ENCODE assay signal across 9 cellular contexts in the genomic region with DNA sequence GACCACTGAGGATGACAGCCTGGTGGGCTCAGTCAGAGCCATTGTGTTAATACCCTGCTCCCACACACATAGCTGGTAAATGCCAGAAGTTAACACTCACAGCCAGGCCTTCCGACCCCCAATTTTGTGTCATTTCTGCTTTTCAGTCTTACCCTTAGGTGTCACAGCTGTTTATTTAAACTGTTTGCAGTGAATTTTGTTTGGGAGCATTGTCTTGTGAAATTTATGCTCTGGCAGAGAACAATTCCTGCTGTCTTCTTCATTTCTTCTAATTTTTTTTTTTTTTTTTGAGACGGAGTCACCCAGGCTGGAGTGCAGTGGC. TPM values are rescaled to one million over a fixed set of nuclear protein-coding genes. Genes with fewer than 3 reads are reported as not detected.
DNase-seq lines count a peak whose midpoint lies in the region; ATAC-seq and TF ChIP-seq lines count a peak whose summit lies in the region.
"Had no signal": no experiment of that assay in that cellular context is flagged by ENCODE, and none has a peak within 500 bp of the region (broad histone marks: within the 10 kb centered on the region; RNA-seq: fewer than 3 reads in every experiment).

No MANE protein-coding gene starts in this region.

- TF ChIP-seq CTCF in MCF 10A (IDR thresholded peaks at IDR 0.05; ENCODE audit: unreplicated experiment) (no peak), breast epithelium (IDR thresholded peaks at IDR 0.05) (no peak), SU-DHL-6 (IDR thresholded peaks at IDR 0.05; ENCODE audit: insufficient read depth, low read length, poor library complexity, severe bottlenecking) (no peak), foreskin keratinocyte (conservative IDR thresholded peaks at IDR 0.05) (no peak), upper lobe of left lung (IDR thresholded peaks at IDR 0.05) (no peak), vagina (IDR thresholded peaks at IDR 0.05) (no peak)

- CTCF ChIA-PET in MCF 10A (lab: Yijun Ruan, JAX): interaction anchor here (0.6 to 4.1 kb wide), 9 partner anchors 10 to 172 kb away, joined by 3 to 29 read pairs (median 4); no protein-coding TSS in a partner anchor

- TF ChIP-seq POLR2A in breast epithelium (IDR thresholded peaks at IDR 0.05): no peak
- TF ChIP-seq POLR2A in upper lobe of left lung (IDR thresholded peaks at IDR 0.05): no peak
- no peak for TF ChIP-seq POLR2A in vagina (IDR thresholded peaks at IDR 0.05)

- H3F3A ChIP-seq in SU-DHL-6 (ENCODE audit: insufficient read depth): peaks cover 68% of the 10 kb centered on the region

- peaks cover 77% of the 10 kb centered on the region for H3K79me2 ChIP-seq in SU-DHL-6 (ENCODE audit: insufficient read depth, low read length)

- H3K4me2 ChIP-seq in SU-DHL-6 (ENCODE audit: low read depth, low read length, poor library complexity, severe bottlenecking): peak overlapping the region; percentile 65

- H3K4me1 Mint-ChIP-seq in MCF 10A (ENCODE audit: insufficient read depth, unreplicated experiment): peaks cover 56% of the 10 kb centered on the region

- H3K9me3 Mint-ChIP-seq in MCF 10A (ENCODE audit: unreplicated experiment): no peaks in the 10 kb centered on the region

- peak overlapping the region; percentile 39 for H3K4me3 Mint-ChIP-seq in MCF 10A (ENCODE audit: unreplicated experiment)

- no peak overlapping the region for H2AFZ ChIP-seq in SU-DHL-6 (ENCODE audit: low read depth, low read length, severe bottlenecking)

- H3K4me1 ChIP-seq in breast epithelium (peaks cover 10 to 25% of the 10 kb centered on the region in 2 donors), foreskin keratinocyte (peaks cover 31% of the 10 kb centered on the region), upper lobe of left lung (peaks cover 27 to 50% (median 37%) of the 10 kb centered on the region in 4 donors), vagina (peaks cover 38% of the 10 kb centered on the region)

- TF ChIP-seq EP300 in upper lobe of left lung (IDR thresholded peaks at IDR 0.05): no peak

- POLR2A ChIA-PET in MCF 10A (lab: Yijun Ruan, JAX): interaction anchor here (0.5 to 3.4 kb wide), 5 partner anchors 10 to 67 kb away, joined by 3 to 29 read pairs (median 4); no protein-coding TSS in a partner anchor

- peak overlapping the region; percentile 56 for H3K9ac ChIP-seq in SU-DHL-6 (ENCODE audit: low read length)

- H3K9me2 ChIP-seq in SU-DHL-6 (replicated peaks; ENCODE audit: insufficient read depth, low read length): no peaks in the 10 kb centered on the region

- ATAC-seq in foreskin keratinocyte (no peak), upper lobe of left lung (ENCODE audit: low FRiP score in 2 of 2) (no peak), GM21576 (IDR thresholded peaks at IDR 0.05; ENCODE audit: unreplicated experiment) (no peak), HG02678 (IDR thresholded peaks at IDR 0.05; ENCODE audit: unreplicated experiment) (no peak)

- 70 to 80% methylated on average over 2 of the region's 2 CpGs for WGBS in upper lobe of left lung, 2 donors

- BruUV-seq in MCF 10A (replicated peaks; lab: Mats Ljungman, UMichigan): no TSS peak

- H3K36me3 Mint-ChIP-seq in MCF 10A (ENCODE audit: insufficient read depth, unreplicated experiment): peaks cover 47% of the 10 kb centered on the region

- H3K27ac ChIP-seq in breast epithelium (peak overlapping the region in 1 of 2 donors; percentile 72), SU-DHL-6 (ENCODE audit: low read depth, low read length) (peak overlapping the region; percentile 98), foreskin keratinocyte (peak overlapping the region; percentile 24), upper lobe of left lung (peak overlapping the region; percentile 68 to 90 (median 74)), vagina (no peak overlapping the region)

- H3K4me3 ChIP-seq in breast epithelium (no peak overlapping the region), SU-DHL-6 (ENCODE audit: insufficient read depth, low read length, poor library complexity, severe bottlenecking) (peak overlapping the region; percentile 45), upper lobe of left lung (no peak overlapping the region), vagina (no peak overlapping the region)

- DNase-seq in MCF 10A (ENCODE audit: unreplicated experiment) (no peak), breast epithelium (ENCODE audit: low spot score in 2 of 2) (no peak), foreskin keratinocyte (no peak), upper lobe of left lung (no peak), vagina (ENCODE audit: extremely low spot score in 2 of 2) (no peak)
- DNase-seq: effector CD8-positive, alpha-beta T cell had no signal

- H3K9me3 ChIP-seq in breast epithelium (no peaks in the 10 kb centered on the region), SU-DHL-6 (ENCODE audit: insufficient read depth, low read length) (no peaks in the 10 kb centered on the region), upper lobe of left lung (no peaks in the 10 kb centered on the region), vagina (no peaks in the 10 kb centered on the region)

- H3K27me3 Mint-ChIP-seq in MCF 10A (ENCODE audit: insufficient read depth, unreplicated experiment): no peaks in the 10 kb centered on the region

- peak overlapping the region; percentile 62 for H3K27ac Mint-ChIP-seq in MCF 10A (ENCODE audit: low read depth, unreplicated experiment)

- H3K36me3 ChIP-seq in breast epithelium (no peaks in the 10 kb centered on the region), SU-DHL-6 (ENCODE audit: low read length) (peaks cover 8% of the 10 kb centered on the region; the same call in 1 of the 2 replicates), upper lobe of left lung (no peaks in the 10 kb centered on the region), vagina (no peaks in the 10 kb centered on the region)

- intact Hi-C loops in MCF 10A (cut with micrococcal nuclease) (no loop called here), breast epithelium (cut with DNase I; ENCODE audit: low total_unique reads) (loop anchor here (5.0 kb wide), 1 partner anchor 952 kb away; no protein-coding TSS in a partner anchor), vagina (cut with DNase I) (no loop called here)

- H3K27me3 ChIP-seq in breast epithelium: no peaks in the 10 kb centered on the region
- no peaks in the 10 kb centered on the region for H3K27me3 ChIP-seq in SU-DHL-6 (ENCODE audit: low read length)
- H3K27me3 ChIP-seq in foreskin keratinocyte: no peaks in the 10 kb centered on the region
- no peaks in the 10 kb centered on the region for H3K27me3 ChIP-seq in upper lobe of left lung
- H3K27me3 ChIP-seq in vagina: no peaks in the 10 kb centered on the region

- 0 out of 2 replicates have a peak, but pooled peaks cover 3% of the 10 kb centered on the region for H4K20me1 ChIP-seq in SU-DHL-6 (ENCODE audit: low read depth, low read length)

RNA-seq across cellular contexts. Expression of a gene that starts 8.2 kb away (rescaled TPM):
- total RNA-seq in MCF 10A (2022) (47.0 and 65.7 TPM in 2 replicates), breast epithelium (100 to 1,000 TPM in 1 of 3 donors, 10 to 100 TPM in 2; 78.6 to 106 (median 82.6) TPM), foreskin keratinocyte (76.8 and 92.5 TPM in 2 replicates), upper lobe of left lung (10 to 100 TPM; 45.9 to 87.0 (median 54.2) TPM), vagina (67.5 TPM)
- polyA plus RNA-seq in foreskin keratinocyte: 22.6 and 23.2 TPM in 2 replicates
